ENCODE assay signal across 8 cellular contexts in the genomic region with DNA sequence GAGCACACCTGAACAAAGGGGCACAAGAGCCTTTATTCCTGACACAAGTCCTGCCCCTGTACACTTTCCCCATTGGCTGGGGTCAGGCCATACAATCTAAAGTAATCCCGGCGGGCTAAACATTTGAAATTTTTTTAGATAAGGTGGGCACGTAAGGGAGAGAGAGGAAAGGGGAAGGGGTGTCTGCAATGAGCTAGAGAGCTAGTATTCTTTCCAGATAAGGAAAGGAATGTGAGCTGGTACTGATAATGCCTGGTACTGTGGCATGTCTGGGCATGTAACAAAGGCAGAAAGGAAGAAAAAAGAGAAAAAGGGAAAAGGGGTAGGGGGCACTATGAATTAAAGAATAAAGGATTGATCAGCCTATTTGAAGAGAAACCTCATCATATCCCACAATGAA.
DNase-seq lines count a peak whose midpoint lies in the region; FAIRE-seq and TF ChIP-seq lines count a peak whose summit lies in the region.
"Not testable (repeated sequence)": the region's sequence is repeated elsewhere in the genome, so short reads cannot be mapped to it uniquely, and the experiment has no call there.

No MANE protein-coding gene starts in this region.

- H3K4me3 Mint-ChIP-seq in chondrocyte (ENCODE audit: unreplicated experiment), result not testable (repeated sequence)
- H3K4me3 Mint-ChIP-seq in nephron, result peak overlapping the region in 1 of 3 experiments; percentile 1

- H3K79me2 ChIP-seq in keratinocyte (ENCODE audit: control insufficient read depth, insufficient read depth, low read length), result not testable (repeated sequence)

- not testable (repeated sequence) for TF ChIP-seq CTCF in chondrocyte (IDR thresholded peaks at IDR 0.05); fibroblast of pulmonary artery (IDR thresholded peaks at IDR 0.05; ENCODE audit: low read length, missing control alignments); keratinocyte (optimal IDR thresholded peaks at IDR 0.05 in 1 of 3, IDR thresholded peaks at IDR 0.05 in 1 of 3, conservative IDR thresholded peaks at IDR 0.05 in 1 of 3; ENCODE audit: extremely low read depth in 1 of 3, insufficient read depth in 2 of 3, low read length in 3 of 3); nephron (IDR thresholded peaks at IDR 0.05; ENCODE audit: unreplicated experiment in 3 of 3); retinal pigment epithelial cell (conservative IDR thresholded peaks at IDR 0.05; ENCODE audit: low read depth, low read length)

- H3K9me1 ChIP-seq in keratinocyte (ENCODE audit: control insufficient read depth, extremely low read depth, insufficient read depth, low read length), result not testable (repeated sequence)

- H3K27me3 ChIP-seq in HUES64 (ENCODE audit: insufficient read depth, low read length); adipocyte (replicated peaks; ENCODE audit: control insufficient read depth, insufficient read depth, low read length); keratinocyte (ENCODE audit: control insufficient read depth, extremely low read depth, insufficient read depth, low read length): not testable (repeated sequence)

- FAIRE-seq in keratinocyte (lab: Jason Lieb, UNC), result not testable (repeated sequence)

- H3K9ac ChIP-seq in HUES64 (ENCODE audit: low read depth, low read length) (peak overlapping the region; percentile 46), adipocyte (ENCODE audit: low read length) (peak overlapping the region; percentile 10)
- H3K9ac ChIP-seq in keratinocyte (ENCODE audit: control insufficient read depth, extremely low read depth, insufficient read depth, low read length), result not testable (repeated sequence)

- H3K9me3 ChIP-seq in HUES64 (ENCODE audit: insufficient read depth, low read depth, low read length); adipocyte (ENCODE audit: control insufficient read depth, low read length); keratinocyte (ENCODE audit: control insufficient read depth, low read depth, low read length): not testable (repeated sequence)

- H3K4me1 Mint-ChIP-seq in chondrocyte (ENCODE audit: low read depth), result peaks cover 12% of the 10 kb centered on the region
- H3K4me1 Mint-ChIP-seq in nephron, result not testable (repeated sequence)

- peaks cover 14% of the 10 kb centered on the region for H3K4me1 ChIP-seq in HUES64 (ENCODE audit: insufficient read depth, low read length)
- not testable (repeated sequence) for H3K4me1 ChIP-seq in adipocyte (ENCODE audit: control insufficient read depth, insufficient read depth, low read length)
- peaks cover 12% of the 10 kb centered on the region for H3K4me1 ChIP-seq in keratinocyte (ENCODE audit: control insufficient read depth, extremely low read depth, insufficient read depth, low read length)

- peak; percentile 18 for DNase-seq in ACHN
- not testable (repeated sequence) for DNase-seq in adipocyte (ENCODE audit: low read depth); chondrocyte (ENCODE audit: low spot score); keratinocyte (ENCODE audit: low read depth, low spot score)
- DNase-seq in fibroblast of pulmonary artery (ENCODE audit: low read depth), result peak; percentile 0
- peak; percentile 4 for DNase-seq in retinal pigment epithelial cell (ENCODE audit: low read depth)

- not testable (repeated sequence) for H3K9me3 Mint-ChIP-seq in chondrocyte (ENCODE audit: low read depth); nephron

- H2AFZ ChIP-seq in keratinocyte (ENCODE audit: control insufficient read depth, low read length), result peak overlapping the region; percentile 54

- in situ Hi-C loops in ACHN (cut with HindIII; ENCODE audit: low pct_ligation_motif_present, low pct_unique_long_range_greater_than_20kb, low sequenced_read_pairs), result not testable (repeated sequence)

- H3K27ac Mint-ChIP-seq in chondrocyte (ENCODE audit: unreplicated experiment) (peak overlapping the region; percentile 47), nephron (peak overlapping the region; percentile 72 to 89 (median 86))

- not testable (repeated sequence) for H3K4me3 ChIP-seq in HUES64 (ENCODE audit: low read length); adipocyte (ENCODE audit: low read length); fibroblast of pulmonary artery (replicated peaks; ENCODE audit: low read depth, low read length); keratinocyte (ENCODE audit: control insufficient read depth in 2 of 3, extremely low read depth in 1 of 3, insufficient read depth in 2 of 3, low read depth in 1 of 3, low read length in 3 of 3); retinal pigment epithelial cell (ENCODE audit: low read length)

- not testable (repeated sequence) for H4K20me1 ChIP-seq in keratinocyte (ENCODE audit: control insufficient read depth, extremely low read depth, insufficient read depth, low read length)

- H3K27ac ChIP-seq in HUES64 (ENCODE audit: low read depth, low read length), result peak overlapping the region; percentile 81
- H3K27ac ChIP-seq in keratinocyte (ENCODE audit: control insufficient read depth, insufficient read depth, low read length), result peak overlapping the region; percentile 20

- 58% methylated on average over 3 of the region's 3 CpGs for WGBS in HUES64

- not testable (repeated sequence) for H3K36me3 ChIP-seq in HUES64 (ENCODE audit: insufficient read depth, low read length); adipocyte (ENCODE audit: control insufficient read depth, insufficient read depth, low read length, severe bottlenecking); keratinocyte (ENCODE audit: control insufficient read depth in 2 of 2, extremely low read depth in 1 of 2, insufficient read depth in 2 of 2, low read length in 2 of 2)

- H3K27me3 Mint-ChIP-seq in chondrocyte (ENCODE audit: low read depth); nephron (ENCODE audit: low read depth): not testable (repeated sequence)

- not testable (repeated sequence) for H3K36me3 Mint-ChIP-seq in chondrocyte (ENCODE audit: low read depth); nephron (ENCODE audit: low read depth)

- dilution Hi-C loops in keratinocyte (cut with MboI; ENCODE audit: extremely low pct_ligation_motif_present, low sequenced_read_pairs), result not testable (repeated sequence)

- H3K4me2 ChIP-seq in keratinocyte (ENCODE audit: control insufficient read depth, extremely low read depth, insufficient read depth, low read depth, low read length), result peak overlapping the region; percentile 51
